ENCODE assay signal across 23 cellular contexts in the genomic region with DNA sequence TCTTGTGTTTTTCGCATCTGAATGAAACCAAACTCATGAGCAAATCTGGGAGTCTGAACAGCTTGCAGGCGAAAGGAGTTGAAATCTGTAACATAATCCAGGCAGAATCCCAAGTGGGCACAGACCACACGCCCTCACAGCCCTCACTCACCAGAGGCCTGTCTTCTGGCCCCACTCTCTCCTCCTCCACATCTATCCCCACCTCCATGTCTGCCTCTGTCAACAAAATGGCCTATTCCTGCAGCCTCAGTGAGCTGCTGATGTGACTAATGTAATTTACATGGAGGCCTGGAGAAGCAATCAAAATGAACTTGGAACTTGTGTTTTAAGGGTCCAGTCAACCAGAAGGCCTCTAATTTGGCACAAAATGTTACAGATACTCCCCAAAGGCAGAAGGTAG.
"Had no signal": no experiment of that assay in that cellular context is flagged by ENCODE, and none has a peak within 500 bp of the region (broad histone marks: within the 10 kb centered on the region; RNA-seq: fewer than 3 reads in every experiment).

No MANE protein-coding gene starts in this region.

- H3K4me3 Mint-ChIP-seq: dendritic cell treated with granulocyte-macrophage colony-stimulating factor and Interleukin-4, amounts not matched to agents 40 ng/mL and 50 ng/mL, for 4 days; effector memory CD8-positive, alpha-beta T cell; memory B cell; natural killer cell treated with Interleukin-12 subunit alpha and Interleukin-12 subunit beta and Interleukin-15 and Interleukin-18, amount 100 ng/mL, for 72 hours; stimulated activated naive B cell treated with anti-CD40 and anti-IgM and Interleukin-4, amounts not matched to agents 10 μg/mL and 1 μg/mL and 100 μg/mL, for 72 hours; stimulated activated naive CD8-positive, alpha-beta T cell treated with anti-CD3 and anti-CD28 coated beads, Interleukin-15, amount 100 ng/mL, for 72 hours had no signal

- H3K27me3 ChIP-seq: esophagus muscularis mucosa, gastrocnemius medialis, heart right ventricle, left lung, sigmoid colon, testis, tibial nerve, upper lobe of right lung had no signal

- H3K36me3 Mint-ChIP-seq: memory B cell; natural killer cell treated with Interleukin-12 subunit alpha and Interleukin-12 subunit beta and Interleukin-15 and Interleukin-18, amount 100 ng/mL, for 72 hours; stimulated activated naive B cell treated with anti-CD40 and anti-IgM and Interleukin-4, amounts not matched to agents 10 μg/mL and 1 μg/mL and 100 μg/mL, for 72 hours had no signal

- H3K9me3 ChIP-seq: esophagus muscularis mucosa, gastrocnemius medialis, heart right ventricle, left lung, lower lobe of right lung, psoas muscle, sigmoid colon, testis, tibial nerve, upper lobe of right lung had no signal

- H3K4me1 ChIP-seq: psoas muscle had no signal

- ATAC-seq: effector memory CD8-positive, alpha-beta T cell; gastrocnemius medialis; heart right ventricle; left lung; lower lobe of right lung; natural killer cell treated with Interleukin-12 subunit alpha and Interleukin-12 subunit beta and Interleukin-15 and Interleukin-18, amount 100 ng/mL, for 72 hours; psoas muscle; stimulated activated naive B cell treated with anti-CD40 and anti-IgM and Interleukin-4, amounts not matched to agents 10 μg/mL and 1 μg/mL and 100 μg/mL, for 72 hours; stimulated activated naive CD8-positive, alpha-beta T cell treated with anti-CD3 and anti-CD28 coated beads, Interleukin-15, amount 100 ng/mL, for 72 hours; upper lobe of right lung had no signal

- H3K9me3 Mint-ChIP-seq: dendritic cell treated with granulocyte-macrophage colony-stimulating factor and Interleukin-4, amounts not matched to agents 40 ng/mL and 50 ng/mL, for 4 days; effector memory CD8-positive, alpha-beta T cell; memory B cell; natural killer cell treated with Interleukin-12 subunit alpha and Interleukin-12 subunit beta and Interleukin-15 and Interleukin-18, amount 100 ng/mL, for 72 hours; stimulated activated naive B cell treated with anti-CD40 and anti-IgM and Interleukin-4, amounts not matched to agents 10 μg/mL and 1 μg/mL and 100 μg/mL, for 72 hours; stimulated activated naive CD8-positive, alpha-beta T cell treated with anti-CD3 and anti-CD28 coated beads, Interleukin-15, amount 100 ng/mL, for 72 hours had no signal

- H3K27ac Mint-ChIP-seq: dendritic cell treated with granulocyte-macrophage colony-stimulating factor and Interleukin-4, amounts not matched to agents 40 ng/mL and 50 ng/mL, for 4 days; effector memory CD8-positive, alpha-beta T cell; memory B cell; natural killer cell treated with Interleukin-12 subunit alpha and Interleukin-12 subunit beta and Interleukin-15 and Interleukin-18, amount 100 ng/mL, for 72 hours; stimulated activated naive B cell treated with anti-CD40 and anti-IgM and Interleukin-4, amounts not matched to agents 10 μg/mL and 1 μg/mL and 100 μg/mL, for 72 hours; stimulated activated naive CD8-positive, alpha-beta T cell treated with anti-CD3 and anti-CD28 coated beads, Interleukin-15, amount 100 ng/mL, for 72 hours had no signal

- H3K27ac ChIP-seq: epithelial cell of prostate, esophagus muscularis mucosa, gastrocnemius medialis, heart right ventricle, left lung, lower lobe of right lung, psoas muscle, sigmoid colon, skin epidermis, testis, tibial nerve, upper lobe of right lung had no signal

- H3K27me3 Mint-ChIP-seq: dendritic cell treated with granulocyte-macrophage colony-stimulating factor and Interleukin-4, amounts not matched to agents 40 ng/mL and 50 ng/mL, for 4 days; stimulated activated naive B cell treated with anti-CD40 and anti-IgM and Interleukin-4, amounts not matched to agents 10 μg/mL and 1 μg/mL and 100 μg/mL, for 72 hours; stimulated activated naive CD8-positive, alpha-beta T cell treated with anti-CD3 and anti-CD28 coated beads, Interleukin-15, amount 100 ng/mL, for 72 hours had no signal

- DNase-seq: effector memory CD8-positive, alpha-beta T cell; gastrocnemius medialis; heart right ventricle; hypothalamus; left lung; lower lobe of right lung; midbrain; psoas muscle; retina; sigmoid colon; stimulated activated CD4-positive, alpha-beta T cell treated with anti-CD3 and anti-CD28 coated beads, Interleukin-2, amount 100 ng/mL, for 24 hours; stimulated activated CD4-positive, alpha-beta T cell treated with anti-CD3 and anti-CD28 coated beads, Interleukin-4, amount 100 ng/mL, for 4 hours; stimulated activated naive B cell treated with anti-CD40 and anti-IgM and Interleukin-4, amounts not matched to agents 10 μg/mL and 1 μg/mL and 100 μg/mL, for 72 hours; stimulated activated naive CD8-positive, alpha-beta T cell treated with anti-CD3 and anti-CD28 coated beads, Interleukin-15, amount 100 ng/mL, for 72 hours; testis; upper lobe of right lung had no signal

- H3K36me3 ChIP-seq: esophagus muscularis mucosa, gastrocnemius medialis, heart right ventricle, left lung, lower lobe of right lung, sigmoid colon, tibial nerve, upper lobe of right lung had no signal

- H3K4me1 Mint-ChIP-seq: memory B cell had no signal

- H3K4me3 ChIP-seq: esophagus muscularis mucosa, gastrocnemius medialis, heart right ventricle, left lung, lower lobe of right lung, psoas muscle, sigmoid colon, skin epidermis, testis, tibial nerve, upper lobe of right lung had no signal
